Comparison of ENCODE assay signal across 8 cellular contexts in genomic region chr12:20950248-20950647, GRCh38.
A peak's percentile ranks its signal among the peaks of the same experiment; 100 is the strongest.
DNase-seq lines count a peak whose midpoint lies in the region; ATAC-seq and TF ChIP-seq lines count a peak whose summit lies in the region.

No MANE protein-coding gene starts in this region.

- H3K27ac ChIP-seq in A673 (ENCODE audit: low read depth, low read length, poor library complexity, severe bottlenecking), result no peak overlapping the region
- H3K27ac ChIP-seq in PC-9, result no peak overlapping the region
- no peak overlapping the region for H3K27ac ChIP-seq in dorsolateral prefrontal cortex

- no TSS peak for BruUV-seq in A673 (replicated peaks; lab: Mats Ljungman, UMichigan)
- no TSS peak for BruUV-seq in PC-9 (replicated peaks; lab: Mats Ljungman, UMichigan)

- H3K9me3 ChIP-seq in A673 (ENCODE audit: low read depth, low read length, poor library complexity, severe bottlenecking) (no peaks in the 10 kb centered on the region), PC-9 (ENCODE audit: insufficient read depth, low read depth) (no peaks in the 10 kb centered on the region)

- no peaks in the 10 kb centered on the region for H3K9me2 ChIP-seq in PC-9 (ENCODE audit: insufficient read depth)

- POLR2A ChIA-PET in A673 (lab: Charles Lee; ENCODE audit: low non-redundant PET) (no interaction called here), PC-9 (lab: Charles Lee; ENCODE audit: unreplicated experiment) (no interaction called here)

- H3K4me3 ChIP-seq in A673 (ENCODE audit: low read depth, low read length, poor library complexity, severe bottlenecking), result no peak overlapping the region
- no peak overlapping the region for H3K4me3 ChIP-seq in PC-9
- H3K4me3 ChIP-seq in dorsolateral prefrontal cortex, result no peak overlapping the region

- H3K4me1 ChIP-seq in A673 (ENCODE audit: insufficient read depth, low read length, poor library complexity, severe bottlenecking), result no peaks in the 10 kb centered on the region
- no peaks in the 10 kb centered on the region for H3K4me1 ChIP-seq in PC-9 (replicated peaks; ENCODE audit: insufficient read depth)

- H2AFZ ChIP-seq in PC-9, result no peak overlapping the region

- peak; percentile 59 for DNase-seq in A673 (ENCODE audit: low spot score)
- no peak for DNase-seq in PC-9
- DNase-seq in hepatic stellate cell (ENCODE audit: low spot score), result peak; percentile 2
- no peak for DNase-seq in UCSD-AML1 (lab: John Stamatoyannopoulos, UW; ENCODE audit: unreplicated experiment)
- no peak for DNase-seq in NK-92 treated with Interleukin-12 subunit alpha and Interleukin-12 subunit beta, amount 100 ng/mL, for 24 hours (lab: John Stamatoyannopoulos, UW)
- DNase-seq in dorsolateral prefrontal cortex, result no peak

- TF ChIP-seq CTCF in A673 (conservative IDR thresholded peaks at IDR 0.05; ENCODE audit: low read depth, low read length) (peak; percentile 67), PC-9 (conservative IDR thresholded peaks at IDR 0.05) (peak; percentile 74), dorsolateral prefrontal cortex (IDR thresholded peaks at IDR 0.05 in 54 of 56, conservative IDR thresholded peaks at IDR 0.05 in 2 of 56; ENCODE audit: low read depth in 1 of 56, partially characterized antibody in 56 of 56) (peak in 20 of 56 donors; percentile 7 to 30 (median 16))

- no peaks in the 10 kb centered on the region for H3K79me2 ChIP-seq in PC-9 (ENCODE audit: low read depth)

- H3F3A ChIP-seq in PC-9 (ENCODE audit: insufficient read depth, low read depth), result no peaks in the 10 kb centered on the region

- ATAC-seq in GM18520 (IDR thresholded peaks at IDR 0.05; ENCODE audit: unreplicated experiment), result peak; percentile 81
- peak; percentile 85 for ATAC-seq in HG03175 (IDR thresholded peaks at IDR 0.05; ENCODE audit: unreplicated experiment)

- H3K27me3 ChIP-seq in A673 (replicated peaks; ENCODE audit: insufficient read depth, low read depth, low read length, poor library complexity) (no peaks in the 10 kb centered on the region), PC-9 (ENCODE audit: insufficient read depth, low read depth) (no peaks in the 10 kb centered on the region), dorsolateral prefrontal cortex (peaks cover 0 to 7% (median 0%) of the 10 kb centered on the region in 45 donors)

- H4K20me1 ChIP-seq in PC-9 (ENCODE audit: insufficient read depth), result no peaks in the 10 kb centered on the region

- H3K36me3 ChIP-seq in A673 (ENCODE audit: insufficient read depth, low read length, poor library complexity, severe bottlenecking) (no peaks in the 10 kb centered on the region), PC-9 (ENCODE audit: low read depth) (no peaks in the 10 kb centered on the region)

- intact Hi-C loops in A673 (cut with micrococcal nuclease; ENCODE audit: unreplicated experiment) (loop anchor here (1.0 kb wide), 1 partner anchor 220 kb away; no protein-coding TSS in a partner anchor), PC-9 (cut with micrococcal nuclease; ENCODE audit: unreplicated experiment) (no loop called here), dorsolateral prefrontal cortex (cut with DNase I) (no loop called here)

- H3K4me2 ChIP-seq in PC-9, result no peak overlapping the region

- CTCF ChIA-PET in A673 (lab: Charles Lee) (no interaction called here), PC-9 (lab: Charles Lee) (no interaction called here)

Comparison
In these comparisons a context has a peak if more than half of its experiments do, and no peak if none do; other contexts are left out.
1. DNase-seq: peak in A673 (single experiment) and hepatic stellate cell (single experiment); none in PC-9 (0 of 2), UCSD-AML1 (single experiment), NK-92 treated with Interleukin-12 subunit alpha and Interleukin-12 subunit beta, amount 100 ng/mL, for 24 hours (single experiment) and dorsolateral prefrontal cortex (0 of 10).